Comparison of ENCODE assay signal across 8 cellular contexts in the genomic region with DNA sequence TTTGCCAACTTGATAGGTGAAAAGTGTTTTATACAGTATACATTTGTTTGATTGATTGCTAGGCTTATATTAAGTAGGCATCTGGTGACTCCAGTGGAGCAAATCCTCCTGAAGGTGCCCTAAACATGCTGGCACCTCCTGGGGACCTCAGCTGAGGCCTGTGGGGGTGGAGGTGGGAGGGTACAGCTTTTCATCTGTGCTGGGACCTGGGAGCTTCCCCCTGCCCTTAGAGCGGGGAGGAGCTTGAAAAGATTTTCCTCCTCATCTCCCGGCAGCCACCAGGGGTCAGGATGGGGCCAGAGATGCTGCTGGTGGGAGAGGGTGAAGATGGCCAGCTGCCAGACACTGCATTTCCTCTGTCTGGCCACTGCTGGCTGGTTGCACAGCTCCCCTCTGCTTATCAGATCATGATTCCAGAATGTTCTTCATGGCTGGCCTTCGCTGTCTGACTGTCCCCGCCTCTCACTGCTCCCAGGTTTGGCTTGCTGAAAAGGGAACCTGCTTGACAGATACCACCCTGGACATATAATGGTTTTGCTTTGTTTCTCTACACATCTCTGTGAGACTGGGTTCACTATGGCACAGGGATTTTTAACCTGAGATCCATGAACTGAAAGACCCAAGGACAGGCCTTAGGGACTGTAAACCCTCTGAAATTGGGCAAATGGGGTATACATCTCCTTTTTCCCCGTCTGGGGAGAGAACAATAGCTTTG. TPM values are rescaled to one million over a fixed set of nuclear protein-coding genes. Genes with fewer than 3 reads are reported as not detected.
DNase-seq lines count a peak whose midpoint lies in the region; ATAC-seq and TF ChIP-seq lines count a peak whose summit lies in the region.

No MANE protein-coding gene starts in this region.

- peak; percentile 77 for TF ChIP-seq CTCF in OCI-LY3 (IDR thresholded peaks at IDR 0.05; ENCODE audit: low read depth, low read length)

- H3K27ac Mint-ChIP-seq in naive thymus-derived CD8-positive, alpha-beta T cell: peak overlapping the region in 3 of 10 donors; percentile 27 to 49 (median 40)
- H3K27ac Mint-ChIP-seq in stimulated activated effector memory CD8-positive, alpha-beta T cell treated with anti-CD3 and anti-CD28 coated beads, Interleukin-12 subunit alpha, Interleukin-12 subunit beta, amount 100 ng/mL, for 72 hours: peak overlapping the region; percentile 17

- H3K27me3 Mint-ChIP-seq in naive thymus-derived CD8-positive, alpha-beta T cell: peaks cover 4 to 23% (median 11%) of the 10 kb centered on the region in 5 donors

- H3K9me3 ChIP-seq in OCI-LY3 (ENCODE audit: insufficient read depth, low read length): no peaks in the 10 kb centered on the region

- no peaks in the 10 kb centered on the region for H4K20me1 ChIP-seq in OCI-LY3 (ENCODE audit: insufficient read depth, low read length)

- H3K9ac ChIP-seq in OCI-LY3 (ENCODE audit: low read length): no peak overlapping the region

- no peaks in the 10 kb centered on the region for H3K9me3 Mint-ChIP-seq in naive thymus-derived CD8-positive, alpha-beta T cell
- H3K9me3 Mint-ChIP-seq in stimulated activated effector memory CD8-positive, alpha-beta T cell treated with anti-CD3 and anti-CD28 coated beads, Interleukin-12 subunit alpha, Interleukin-12 subunit beta, amount 100 ng/mL, for 72 hours: no peaks in the 10 kb centered on the region

- peak overlapping the region; percentile 38 for H3K4me2 ChIP-seq in OCI-LY3 (ENCODE audit: low read length)

- H3K36me3 ChIP-seq in OCI-LY3 (replicated peaks; ENCODE audit: low read depth, low read length): no peaks in the 10 kb centered on the region

- DNase-seq in DMS79 (lab: John Stamatoyannopoulos, UW) (peak; percentile 80), KG1 (lab: John Stamatoyannopoulos, UW) (peak; percentile 86), activated T-cell treated with anti-CD3 and anti-CD28 coated beads for 24 hours (ENCODE audit: low read depth) (peak; percentile 61), erythroblast (lab: John Stamatoyannopoulos, UW) (peak; percentile 89 to 90)
- DNase-seq in naive thymus-derived CD8-positive, alpha-beta T cell: peak; percentile 71 to 91 (median 81)
- peak; percentile 78 to 90 for DNase-seq in stimulated activated effector memory CD8-positive, alpha-beta T cell treated with anti-CD3 and anti-CD28 coated beads, Interleukin-12 subunit alpha, Interleukin-12 subunit beta, amount 100 ng/mL, for 72 hours (ENCODE audit: low spot score in 2 of 2)

- H3K27ac ChIP-seq in OCI-LY3 (ENCODE audit: low read length): no peak overlapping the region

- POLR2A ChIA-PET in naive thymus-derived CD8-positive, alpha-beta T cell (lab: Charles Lee): interaction anchor here (0.7 to 2.2 kb wide), 4 partner anchors 22 to 344 kb away, joined by 3 to 9 read pairs (median 3); no protein-coding TSS in a partner anchor

- no peak overlapping the region for H3K4me3 ChIP-seq in OCI-LY3 (ENCODE audit: low read length)

- H2AFZ ChIP-seq in OCI-LY3 (ENCODE audit: low read depth, low read length): peak overlapping the region; percentile 47

- peak; percentile 98 for ATAC-seq in GM21825 (IDR thresholded peaks at IDR 0.05; ENCODE audit: unreplicated experiment)
- ATAC-seq in naive thymus-derived CD8-positive, alpha-beta T cell: peak; percentile 96 to 97
- peak; percentile 99 for ATAC-seq in stimulated activated effector memory CD8-positive, alpha-beta T cell treated with anti-CD3 and anti-CD28 coated beads, Interleukin-12 subunit alpha, Interleukin-12 subunit beta, amount 100 ng/mL, for 72 hours

- peaks cover 0 to 11% (median 10%) of the 10 kb centered on the region in 4 donors for H3K4me1 Mint-ChIP-seq in naive thymus-derived CD8-positive, alpha-beta T cell
- peaks cover 12% of the 10 kb centered on the region for H3K4me1 Mint-ChIP-seq in stimulated activated effector memory CD8-positive, alpha-beta T cell treated with anti-CD3 and anti-CD28 coated beads, Interleukin-12 subunit alpha, Interleukin-12 subunit beta, amount 100 ng/mL, for 72 hours

- TF ChIP-seq POLR2A in erythroblast (IDR thresholded peaks at IDR 0.05; ENCODE audit: low read length): no peak

- H3K79me2 ChIP-seq in OCI-LY3 (ENCODE audit: low read length): no peaks in the 10 kb centered on the region

- H3K4me1 ChIP-seq in OCI-LY3 (ENCODE audit: low read length): peaks cover 8% of the 10 kb centered on the region

- H3K36me3 Mint-ChIP-seq in naive thymus-derived CD8-positive, alpha-beta T cell: peaks cover 0 to 5% (median 0%) of the 10 kb centered on the region in 3 donors
- H3K36me3 Mint-ChIP-seq in stimulated activated effector memory CD8-positive, alpha-beta T cell treated with anti-CD3 and anti-CD28 coated beads, Interleukin-12 subunit alpha, Interleukin-12 subunit beta, amount 100 ng/mL, for 72 hours: no peaks in the 10 kb centered on the region

- H3K27me3 ChIP-seq in OCI-LY3 (ENCODE audit: low read depth, low read length): no peaks in the 10 kb centered on the region; the same call in 1 of the 2 replicates

- peak overlapping the region in 3 of 10 donors; percentile 12 to 39 (median 31) for H3K4me3 Mint-ChIP-seq in naive thymus-derived CD8-positive, alpha-beta T cell
- no peak overlapping the region for H3K4me3 Mint-ChIP-seq in stimulated activated effector memory CD8-positive, alpha-beta T cell treated with anti-CD3 and anti-CD28 coated beads, Interleukin-12 subunit alpha, Interleukin-12 subunit beta, amount 100 ng/mL, for 72 hours

RNA-seq across cellular contexts. Expression of gene JPH4, which starts 10.5 kb away (rescaled TPM):
- not detected for total RNA-seq in naive thymus-derived CD8-positive, alpha-beta T cell
- under 1 TPM in 2 of 3 donors, not detected in 1; 0.07 to 0.29 TPM for polyA plus RNA-seq in naive thymus-derived CD8-positive, alpha-beta T cell

RNA-seq across cellular contexts. Expression of gene AP1G2, which starts 21.4 kb away (rescaled TPM):
- 100 to 1,000 TPM; 483 to 529 TPM for total RNA-seq in naive thymus-derived CD8-positive, alpha-beta T cell
- 10 to 100 TPM; 67.8 to 91.4 (median 68.4) TPM for polyA plus RNA-seq in naive thymus-derived CD8-positive, alpha-beta T cell

RNA-seq across cellular contexts. Expression of gene THTPA, which starts 33.0 kb away (rescaled TPM):
- 10 to 100 TPM; 28.5 to 29.4 TPM for total RNA-seq in naive thymus-derived CD8-positive, alpha-beta T cell
- polyA plus RNA-seq in naive thymus-derived CD8-positive, alpha-beta T cell: 10 to 100 TPM; 14.9 to 15.6 (median 14.9) TPM

RNA-seq across cellular contexts. Expression of gene ZFHX2, which starts 37.5 kb away (rescaled TPM):
- 1 to 10 TPM in 1 of 2 experiments, under 1 TPM in 1; 0.62 to 1.0 TPM for total RNA-seq in naive thymus-derived CD8-positive, alpha-beta T cell
- polyA plus RNA-seq in naive thymus-derived CD8-positive, alpha-beta T cell: under 1 TPM; 0.02 to 0.23 (median 0.03) TPM

RNA-seq across cellular contexts. Expression of gene DHRS2, which starts 47.1 kb away (rescaled TPM):
- not detected for total RNA-seq in naive thymus-derived CD8-positive, alpha-beta T cell
- polyA plus RNA-seq in naive thymus-derived CD8-positive, alpha-beta T cell: not detected
